In the genomic region with DNA sequence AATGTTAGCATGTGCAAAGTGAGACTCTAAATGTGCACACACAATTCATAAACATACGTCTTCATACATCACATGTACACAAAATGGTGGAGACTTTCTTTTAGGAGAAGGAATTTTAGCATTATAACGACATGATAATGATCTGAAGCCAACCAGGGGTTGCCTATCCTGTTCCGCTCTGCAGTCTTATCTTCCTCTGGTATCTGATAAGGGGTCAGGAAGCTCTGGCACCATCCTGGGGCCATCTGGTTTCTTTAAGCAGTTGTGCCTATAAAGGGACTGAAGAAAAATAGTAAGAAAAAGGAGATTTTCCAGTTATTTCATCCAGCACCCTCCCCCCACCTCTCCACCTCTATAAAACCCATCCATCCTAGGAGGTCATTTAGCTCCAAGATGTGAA, we compare ENCODE assay signal across 18 cellular contexts. TPM values are rescaled to one million over a fixed set of nuclear protein-coding genes. Genes with fewer than 3 reads are reported as not detected.
DNase-seq lines count a peak whose midpoint lies in the region; ATAC-seq and TF ChIP-seq lines count a peak whose summit lies in the region.
"Had no signal": no experiment of that assay in that cellular context is flagged by ENCODE, and none has a peak within 500 bp of the region (broad histone marks: within the 10 kb centered on the region; RNA-seq: fewer than 3 reads in every experiment).

No MANE protein-coding gene starts in this region.

- H3K27ac Mint-ChIP-seq in endodermal cell (no peak overlapping the region), natural killer cell (no peak overlapping the region)
- H3K27ac Mint-ChIP-seq: H9 had no signal

- no peak for TF ChIP-seq EP300 in upper lobe of left lung (IDR thresholded peaks at IDR 0.05)

- no peak for TF ChIP-seq POLR2A in upper lobe of left lung (IDR thresholded peaks at IDR 0.05)

- no peaks in the 10 kb centered on the region for H3K27me3 ChIP-seq in endodermal cell (ENCODE audit: control insufficient read depth, insufficient read depth, low read length, poor library complexity, severe bottlenecking)
- H3K27me3 ChIP-seq in parathyroid adenoma (ENCODE audit: control insufficient read depth, insufficient read depth, low read length) = no peaks in the 10 kb centered on the region
- H3K27me3 ChIP-seq in upper lobe of left lung = no peaks in the 10 kb centered on the region
- H3K27me3 ChIP-seq: BE2C, Peyer's patch had no signal

- WGBS in endodermal cell (ENCODE audit: insufficient coverage in 1 of 2, insufficient read length in 1 of 2), 2 experiments = 76 to 97% methylated on average over 3 of the region's 3 CpGs
- 77 to 78% methylated on average over 3 of the region's 3 CpGs for WGBS in upper lobe of left lung, 2 donors

- H2AFZ ChIP-seq in parathyroid adenoma = no peak overlapping the region

- H3K79me2 ChIP-seq in parathyroid adenoma = no peaks in the 10 kb centered on the region

- no peaks in the 10 kb centered on the region for H3K27me3 Mint-ChIP-seq in endodermal cell (ENCODE audit: insufficient read depth)
- no peaks in the 10 kb centered on the region for H3K27me3 Mint-ChIP-seq in natural killer cell (ENCODE audit: low read depth in 2 of 2)

- H3K9ac ChIP-seq in endodermal cell (ENCODE audit: extremely low read depth, low read length, poor library complexity, severe bottlenecking) = no peak overlapping the region
- no peak overlapping the region for H3K9ac ChIP-seq in parathyroid adenoma

- H3K27ac ChIP-seq in endodermal cell (ENCODE audit: low read depth, low read length) = no peak overlapping the region
- no peak overlapping the region for H3K27ac ChIP-seq in parathyroid adenoma
- H3K27ac ChIP-seq in upper lobe of left lung = peak overlapping the region in 3 of 4 donors; percentile 80 to 88 (median 81)

- peak; percentile 88 for DNase-seq in GF-D8 (lab: John Stamatoyannopoulos, UW)
- no peak for DNase-seq in endodermal cell
- no peak for DNase-seq in upper lobe of left lung
- no peak for DNase-seq in natural killer cell
- DNase-seq: BE2C, DMS 273 treated with DMSO at 0.1 percent for 48 hours, H9, IMR-90, Kasumi-1, NCI-H187 treated with DMSO at 0.1 percent for 48 hours, NCI-H2171, NCI-H510A, NCI-H82, Peyer's patch, SHP77 had no signal

- H3K4me1 Mint-ChIP-seq in endodermal cell (peaks cover 56% of the 10 kb centered on the region), natural killer cell (peaks cover 22% of the 10 kb centered on the region in 2 donors)

- H3K36me3 ChIP-seq in endodermal cell (ENCODE audit: control insufficient read depth, insufficient read depth, low read length) (peaks cover 43% of the 10 kb centered on the region), parathyroid adenoma (ENCODE audit: control insufficient read depth, insufficient read depth, low read length) (no peaks in the 10 kb centered on the region), upper lobe of left lung (peaks cover 0 to 17% (median 0%) of the 10 kb centered on the region in 4 donors)

- H3K9me3 Mint-ChIP-seq in endodermal cell (no peaks in the 10 kb centered on the region), natural killer cell (no peaks in the 10 kb centered on the region)
- H3K9me3 Mint-ChIP-seq: H9 had no signal

- H3K4me3 ChIP-seq in endodermal cell (ENCODE audit: low read length) = peak overlapping the region; percentile 15
- no peak overlapping the region for H3K4me3 ChIP-seq in parathyroid adenoma (ENCODE audit: low read depth, low read length)
- no peak overlapping the region for H3K4me3 ChIP-seq in upper lobe of left lung
- H3K4me3 ChIP-seq: Peyer's patch had no signal

- H3K4me1 ChIP-seq in endodermal cell (ENCODE audit: control insufficient read depth, insufficient read depth, low read length) (peaks cover 11% of the 10 kb centered on the region), parathyroid adenoma (peaks cover 3% of the 10 kb centered on the region), upper lobe of left lung (peaks cover 30 to 50% (median 32%) of the 10 kb centered on the region in 4 donors)

- intact Hi-C loops in natural killer cell (cut with micrococcal nuclease) = no loop called here

- H3K36me3 Mint-ChIP-seq in endodermal cell (ENCODE audit: low read depth) (peaks cover 21% of the 10 kb centered on the region), natural killer cell (no peaks in the 10 kb centered on the region)

- H3K9me3 ChIP-seq in endodermal cell (ENCODE audit: control insufficient read depth, low read length) (no peaks in the 10 kb centered on the region), parathyroid adenoma (ENCODE audit: control insufficient read depth, low read length) (no peaks in the 10 kb centered on the region), upper lobe of left lung (no peaks in the 10 kb centered on the region)
- H3K9me3 ChIP-seq: BE2C, Peyer's patch had no signal

- no peak for ATAC-seq in upper lobe of left lung (ENCODE audit: low FRiP score in 2 of 2)
- ATAC-seq in natural killer cell = no peak
- ATAC-seq in GM19395 (IDR thresholded peaks at IDR 0.05; ENCODE audit: unreplicated experiment) = no peak
- no peak for ATAC-seq in GM19328 (IDR thresholded peaks at IDR 0.05; ENCODE audit: unreplicated experiment)

- H3K4me2 ChIP-seq in parathyroid adenoma (ENCODE audit: low read length) = peak overlapping the region; percentile 22

- TF ChIP-seq CTCF in endodermal cell (conservative IDR thresholded peaks at IDR 0.05) (no peak), parathyroid adenoma (IDR thresholded peaks at IDR 0.05) (no peak), upper lobe of left lung (IDR thresholded peaks at IDR 0.05) (no peak), natural killer cell (IDR thresholded peaks at IDR 0.05) (no peak)

- H3K4me3 Mint-ChIP-seq in endodermal cell = no peak overlapping the region
- no peak overlapping the region for H3K4me3 Mint-ChIP-seq in natural killer cell
- H3K4me3 Mint-ChIP-seq: H9 had no signal

RNA-seq across cellular contexts. Expression of a gene that starts 5.8 kb away (rescaled TPM):
- total RNA-seq in endodermal cell = 100 to 1,000 TPM; 101 to 115 TPM
- polyA plus RNA-seq in endodermal cell (2013, experiment 1 of 2) = 55.1 TPM
- 52.5 TPM for polyA plus RNA-seq in endodermal cell (2013, experiment 2 of 2)
- 100 to 1,000 TPM in 1 of 6 donors, 10 to 100 TPM in 5; 57.9 to 115 (median 66.7) TPM for total RNA-seq in upper lobe of left lung
- total RNA-seq in natural killer cell = 10 to 100 TPM; 63.9 to 99.4 (median 98.6) TPM

Comparison
In these comparisons a context has a peak if more than half of its experiments do, and no peak if none do; other contexts are left out.
1. H3K27ac ChIP-seq: peak in upper lobe of left lung (3 of 4); none in endodermal cell (single experiment) and parathyroid adenoma (single experiment).